1 cellular context compared by ENCODE assay signal in genomic region chr1:36119451-36119850, GRCh38.
TF ChIP-seq lines count a peak whose summit lies in the region.

No MANE protein-coding gene starts in this region.

TF ChIP-seq in H1, 55 proteins besides CTCF, POLR2A, EP300 and RAD21:
- TF ChIP-seq EZH2 (IDR thresholded peaks at IDR 0.05; ENCODE audit: low read depth, low read length, severe bottlenecking), result no peak
- TF ChIP-seq TEAD4 (IDR thresholded peaks at IDR 0.05; ENCODE audit: low read depth, low read length), result peak; percentile 39; the same call in 1 of the 2 replicates
- no peak for TF ChIP-seq POLR2AphosphoS5 (IDR thresholded peaks at IDR 0.05; ENCODE audit: low read depth, low read length)
- no peak for TF ChIP-seq EGR1 (IDR thresholded peaks at IDR 0.05; ENCODE audit: borderline replicate concordance, low read depth, low read length)
- no peak for TF ChIP-seq RXRA (IDR thresholded peaks at IDR 0.05; ENCODE audit: insufficient read depth, low read depth, low read length)
- TF ChIP-seq BRCA1 (IDR thresholded peaks at IDR 0.05; ENCODE audit: low read depth, low read length), result no peak
- TF ChIP-seq SIX5 (IDR thresholded peaks at IDR 0.05; ENCODE audit: low read depth, low read length), result no peak
- TF ChIP-seq CHD1 (IDR thresholded peaks at IDR 0.05; ENCODE audit: low read depth, low read length), result no peak
